Comparison of ENCODE assay signal across 8 cellular contexts in genomic region chr11:83193315-83194283, GRCh38. TPM values are rescaled to one million over a fixed set of nuclear protein-coding genes. Genes with fewer than 3 reads are reported as not detected.
A peak's percentile ranks its signal among the peaks of the same experiment; 100 is the strongest.
DNase-seq lines count a peak whose midpoint lies in the region; ATAC-seq and TF ChIP-seq lines count a peak whose summit lies in the region.

Gene ANKRD42 (plus strand): TSS chr11:83193712. CDS start chr11:83194671, 959 bp downstream.

- H3K9me3 ChIP-seq in Panc1 (ENCODE audit: control insufficient read depth, insufficient read depth, low read depth, low read length) = no peaks in the 10 kb centered on the region

- POLR2A ChIA-PET in Panc1 (lab: Charles Lee) = interaction anchor here (0.6 kb wide), 1 partner anchor 32 kb away, joined by 11 read pairs; no protein-coding TSS in a partner anchor

- peak within 1 kb of the TSS; percentile 97 for H3K27ac ChIP-seq in Panc1 (ENCODE audit: low read length)

- no peak for TF ChIP-seq CTCF in Panc1 (IDR thresholded peaks at IDR 0.05)

- in situ Hi-C loops in Panc1 (cut with HindIII; ENCODE audit: low pct_unique_long_range_greater_than_20kb, low sequenced_read_pairs) = no loop called here

- H3K27me3 ChIP-seq in Panc1 (ENCODE audit: control insufficient read depth, insufficient read depth, low read length) = no peaks in the 10 kb centered on the region

- H3K36me3 ChIP-seq in Panc1 (ENCODE audit: control insufficient read depth, insufficient read depth, low read length) = peaks cover 20% of the 10 kb centered on the region

- H3K4me3 ChIP-seq in Panc1 (ENCODE audit: low read depth in 2 of 2, low read length in 2 of 2) = peak within 1 kb of the TSS; percentile 88

- H3K36me3 Mint-ChIP-seq in naive B cell = peaks cover 3 to 13% of the 10 kb centered on the region in 2 donors
- H3K36me3 Mint-ChIP-seq in stimulated activated memory B cell treated with anti-CD40 and anti-IgM and Interleukin-4, amounts not matched to agents 10 μg/mL and 1 μg/mL and 100 μg/mL, for 72 hours = peaks cover 22% of the 10 kb centered on the region

- peak; percentile 98 for DNase-seq in DMS53 treated with DMSO at 0.1 percent for 48 hours (lab: John Stamatoyannopoulos, UW; ENCODE audit: unreplicated experiment)
- peak; percentile 97 for DNase-seq in KG1 (lab: John Stamatoyannopoulos, UW)
- DNase-seq in Panc1 (ENCODE audit: low read depth, low spot score) = peak; percentile 90
- peak; percentile 75 for DNase-seq in activated T-helper 1 cell treated with Interleukin-2 at 50 U/mL for 16 hours (ENCODE audit: low read depth)
- DNase-seq in fibroblast of gingiva (ENCODE audit: low read depth) = peak; percentile 95
- peak; percentile 89 for DNase-seq in naive B cell

- H3K9me3 Mint-ChIP-seq in naive B cell = no peaks in the 10 kb centered on the region
- no peaks in the 10 kb centered on the region for H3K9me3 Mint-ChIP-seq in stimulated activated memory B cell treated with anti-CD40 and anti-IgM and Interleukin-4, amounts not matched to agents 10 μg/mL and 1 μg/mL and 100 μg/mL, for 72 hours

- peaks cover 41 to 48% (median 45%) of the 10 kb centered on the region in 3 donors for H3K4me1 Mint-ChIP-seq in naive B cell
- peaks cover 35% of the 10 kb centered on the region for H3K4me1 Mint-ChIP-seq in stimulated activated memory B cell treated with anti-CD40 and anti-IgM and Interleukin-4, amounts not matched to agents 10 μg/mL and 1 μg/mL and 100 μg/mL, for 72 hours

- intact Hi-C loops in Panc1 (cut with micrococcal nuclease; ENCODE audit: unreplicated experiment) = no loop called here

- CTCF ChIA-PET in Panc1 (lab: Charles Lee) = no interaction called here

- H3K27me3 Mint-ChIP-seq in naive B cell = no peaks in the 10 kb centered on the region
- H3K27me3 Mint-ChIP-seq in stimulated activated memory B cell treated with anti-CD40 and anti-IgM and Interleukin-4, amounts not matched to agents 10 μg/mL and 1 μg/mL and 100 μg/mL, for 72 hours = no peaks in the 10 kb centered on the region

- TSS peak; percentile 87 for BruUV-seq in Panc1 (replicated peaks; lab: Mats Ljungman, UMichigan)

- H3K4me1 ChIP-seq in Panc1 (ENCODE audit: control insufficient read depth, insufficient read depth, low read length) = peaks cover 23% of the 10 kb centered on the region

- peak within 1 kb of the TSS; percentile 96 to 100 (median 99) for H3K4me3 Mint-ChIP-seq in naive B cell
- peak within 1 kb of the TSS; percentile 95 for H3K4me3 Mint-ChIP-seq in stimulated activated memory B cell treated with anti-CD40 and anti-IgM and Interleukin-4, amounts not matched to agents 10 μg/mL and 1 μg/mL and 100 μg/mL, for 72 hours

- peak within 1 kb of the TSS; percentile 98 to 100 (median 99) for H3K27ac Mint-ChIP-seq in naive B cell
- peak within 1 kb of the TSS; percentile 90 for H3K27ac Mint-ChIP-seq in stimulated activated memory B cell treated with anti-CD40 and anti-IgM and Interleukin-4, amounts not matched to agents 10 μg/mL and 1 μg/mL and 100 μg/mL, for 72 hours

- peak; percentile 91 for ATAC-seq in GM21723 (IDR thresholded peaks at IDR 0.05; ENCODE audit: unreplicated experiment)
- peak; percentile 97 for ATAC-seq in Panc1
- ATAC-seq in naive B cell (ENCODE audit: low read depth in 2 of 2) = peak; percentile 74 to 75
- peak; percentile 92 for ATAC-seq in stimulated activated memory B cell treated with anti-CD40 and anti-IgM and Interleukin-4, amounts not matched to agents 10 μg/mL and 1 μg/mL and 100 μg/mL, for 72 hours

RNA-seq across cellular contexts. Expression of gene ANKRD42, which starts in this region (rescaled TPM):
- total RNA-seq in Panc1 (2021; ENCODE audit: unreplicated experiment) = 14.8 TPM
- polyA plus RNA-seq in Panc1 (2012; ENCODE audit: insufficient read length) = 11.9 TPM
- polyA plus RNA-seq in naive B cell (ENCODE audit: low read depth in 6 of 6) = 10 to 100 TPM in 1 of 6 donors, 1 to 10 TPM in 5; 6.1 to 12.7 (median 7.5) TPM

Comparison
In these comparisons a context has a peak if more than half of its experiments do, and no peak if none do; other contexts are left out.
1. Peak in every context shown above with its lines: DNase-seq, ATAC-seq, H3K4me3 ChIP-seq and H3K27ac ChIP-seq.